7 cellular contexts compared by ENCODE assay signal in the genomic region with DNA sequence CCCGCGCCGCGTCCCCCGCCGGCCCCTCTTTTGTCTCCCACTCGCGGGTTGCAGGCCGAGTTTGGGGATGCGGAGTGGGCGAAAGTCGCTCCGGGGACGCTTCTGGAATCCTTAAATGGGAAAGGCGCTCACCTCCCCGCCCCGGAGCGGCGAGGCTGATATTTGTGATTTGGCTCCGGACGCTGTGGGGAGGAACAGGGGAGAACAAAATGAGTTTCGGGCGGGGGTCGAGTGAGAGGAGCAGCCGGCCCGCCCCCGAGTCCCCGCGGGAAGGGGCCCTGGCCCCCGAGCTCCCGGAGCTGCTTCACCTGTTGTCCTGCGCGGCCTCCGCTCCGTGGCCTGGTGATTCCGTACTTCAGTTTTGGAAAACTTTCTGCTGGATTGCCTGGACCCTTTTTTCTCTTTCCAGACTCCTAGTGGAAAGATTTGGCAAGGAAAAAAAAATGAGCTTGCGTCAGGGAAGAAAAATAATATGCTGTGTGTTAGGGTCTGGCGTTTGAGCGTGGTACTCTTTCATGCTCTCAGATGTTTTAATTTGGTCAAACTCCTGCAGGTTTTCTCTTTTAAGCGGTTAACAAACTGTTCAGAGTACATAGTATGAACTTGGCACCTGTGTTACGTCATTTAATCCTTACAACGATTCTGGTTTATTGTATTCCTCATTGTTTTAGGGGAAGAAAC. TPM values are rescaled to one million over a fixed set of nuclear protein-coding genes. Genes with fewer than 3 reads are reported as not detected.
DNase-seq lines count a peak whose midpoint lies in the region; ATAC-seq and TF ChIP-seq lines count a peak whose summit lies in the region.

No MANE protein-coding gene starts in this region.

- H2AK9ac ChIP-seq in IMR-90 (replicated peaks; ENCODE audit: low read depth, low read length, poor library complexity) = peak overlapping the region; percentile 86

- peak; percentile 65 for DNase-seq in IMR-90
- DNase-seq in activated CD4-positive, alpha-beta T cell treated with anti-CD3 and anti-CD28 coated beads for 36 hours = peak; percentile 25
- DNase-seq in endodermal cell = peak; percentile 65
- peak; percentile 56 to 62 for DNase-seq in thyroid gland
- no peak for DNase-seq in midbrain (lab: John Stamatoyannopoulos, UW)

- TF ChIP-seq RAD21 in IMR-90 (IDR thresholded peaks at IDR 0.05; ENCODE audit: low read length) = peak; percentile 39

- no peak overlapping the region for H2AK5ac ChIP-seq in IMR-90 (ENCODE audit: low read depth, low read length)

- peak overlapping the region; percentile 85 for H3K4me3 Mint-ChIP-seq in activated CD4-positive, alpha-beta T cell treated with anti-CD3 and anti-CD28 coated beads for 36 hours
- H3K4me3 Mint-ChIP-seq in endodermal cell = peak overlapping the region; percentile 93

- no peak overlapping the region for H2BK20ac ChIP-seq in IMR-90 (ENCODE audit: low read depth, low read length)

- peak overlapping the region; percentile 42 for H4K5ac ChIP-seq in IMR-90 (ENCODE audit: low read depth, low read length)

- H3K27me3 ChIP-seq in IMR-90 (ENCODE audit: control insufficient read depth, insufficient read depth, low read length) = no peaks in the 10 kb centered on the region
- H3K27me3 ChIP-seq in endodermal cell (ENCODE audit: control insufficient read depth, insufficient read depth, low read length, poor library complexity, severe bottlenecking) = no peaks in the 10 kb centered on the region
- peaks cover 4% of the 10 kb centered on the region for H3K27me3 ChIP-seq in muscle layer of duodenum (ENCODE audit: low read depth, low read length)
- H3K27me3 ChIP-seq in thyroid gland = no peaks in the 10 kb centered on the region

- peaks cover 3% of the 10 kb centered on the region for H3K36me3 Mint-ChIP-seq in activated CD4-positive, alpha-beta T cell treated with anti-CD3 and anti-CD28 coated beads for 36 hours (ENCODE audit: low read depth)
- no peaks in the 10 kb centered on the region for H3K36me3 Mint-ChIP-seq in endodermal cell (ENCODE audit: low read depth)

- H3K36me3 ChIP-seq in IMR-90 (ENCODE audit: control insufficient read depth, insufficient read depth, low read length) (no peaks in the 10 kb centered on the region), endodermal cell (ENCODE audit: control insufficient read depth, insufficient read depth, low read length) (peaks cover 4% of the 10 kb centered on the region), muscle layer of duodenum (ENCODE audit: control insufficient read depth in 1 of 2, insufficient read depth in 2 of 2, low read length in 2 of 2) (peaks cover 0 to 4% of the 10 kb centered on the region in 2 donors), thyroid gland (no peaks in the 10 kb centered on the region)

- H3K4me1 Mint-ChIP-seq in activated CD4-positive, alpha-beta T cell treated with anti-CD3 and anti-CD28 coated beads for 36 hours = peaks cover 33% of the 10 kb centered on the region
- H3K4me1 Mint-ChIP-seq in endodermal cell = peaks cover 37% of the 10 kb centered on the region

- POLR2A ChIA-PET in IMR-90 (lab: Charles Lee; ENCODE audit: unreplicated experiment) = interaction anchor here (0.5 to 0.6 kb wide), 3 partner anchors 18 to 226 kb away, joined by 3 to 19 read pairs (median 6); no protein-coding TSS in a partner anchor
- POLR2A ChIA-PET in activated CD4-positive, alpha-beta T cell treated with anti-CD3 and anti-CD28 coated beads for 36 hours (lab: Charles Lee) = interaction anchor here (0.7 kb wide), 1 partner anchor 356 kb away, joined by 3 read pairs; no protein-coding TSS in a partner anchor

- H3K4me2 ChIP-seq in IMR-90 (ENCODE audit: low read depth, low read length) = peak overlapping the region; percentile 96

- TF ChIP-seq CTCF in IMR-90 (conservative IDR thresholded peaks at IDR 0.05; ENCODE audit: low read depth, low read length) (peak; percentile 38; the same call in 1 of the 2 replicates), endodermal cell (conservative IDR thresholded peaks at IDR 0.05) (peak; percentile 52), thyroid gland (IDR thresholded peaks at IDR 0.05) (peak in 4 of 6 experiments; percentile 16 to 52 (median 32))

- H3K4ac ChIP-seq in IMR-90 (ENCODE audit: low read depth, low read length) = peak overlapping the region; percentile 49

- no TSS peak for BruUV-seq in IMR-90 (replicated peaks; lab: Mats Ljungman, UMichigan)

- peak overlapping the region; percentile 70 for H3K27ac Mint-ChIP-seq in activated CD4-positive, alpha-beta T cell treated with anti-CD3 and anti-CD28 coated beads for 36 hours
- peak overlapping the region; percentile 97 for H3K27ac Mint-ChIP-seq in endodermal cell

- intact Hi-C loops in IMR-90 (cut with micrococcal nuclease) (loop anchor here (1.0 to 5.0 kb wide), 4 partner anchors 46 to 142 kb away; no protein-coding TSS in a partner anchor), thyroid gland (cut with DNase I) (no loop called here)
- intact Hi-C loops in activated CD4-positive, alpha-beta T cell treated with anti-CD3 and anti-CD28 coated beads for 36 hours (cut with DNase I, micrococcal nuclease) = loop anchor here (2.0 to 5.0 kb wide), 3 partner anchors 340 to 745 kb away; a partner anchor contains a TSS

- peak overlapping the region; percentile 64 for H3K23ac ChIP-seq in IMR-90 (ENCODE audit: low read depth, low read length)

- peak overlapping the region; percentile 95 for H2BK5ac ChIP-seq in IMR-90 (ENCODE audit: low read depth, low read length, poor library complexity, severe bottlenecking)

- H4K20me1 ChIP-seq in IMR-90 (ENCODE audit: insufficient read depth, low read length) = peaks cover 33% of the 10 kb centered on the region

- peaks cover 2% of the 10 kb centered on the region; the same call in 1 of the 2 replicates for H3K4me1 ChIP-seq in IMR-90 (ENCODE audit: control insufficient read depth, insufficient read depth, low read length)
- H3K4me1 ChIP-seq in endodermal cell (ENCODE audit: control insufficient read depth, insufficient read depth, low read length) = no peaks in the 10 kb centered on the region
- peaks cover 0 to 22% of the 10 kb centered on the region in 2 donors for H3K4me1 ChIP-seq in muscle layer of duodenum (ENCODE audit: control insufficient read depth in 1 of 2, insufficient read depth in 2 of 2, low read length in 2 of 2)
- H3K4me1 ChIP-seq in thyroid gland = peaks cover 15 to 34% of the 10 kb centered on the region in 2 donors

- H3K27me3 Mint-ChIP-seq in activated CD4-positive, alpha-beta T cell treated with anti-CD3 and anti-CD28 coated beads for 36 hours = peaks cover 30% of the 10 kb centered on the region
- H3K27me3 Mint-ChIP-seq in endodermal cell (ENCODE audit: insufficient read depth) = no peaks in the 10 kb centered on the region

- 0 out of 2 replicates have a peak overlapping the region, but pooled peaks have one; percentile 26 for H2BK120ac ChIP-seq in IMR-90 (ENCODE audit: low read depth, low read length)

- no peaks in the 10 kb centered on the region for H3K9me3 ChIP-seq in IMR-90 (ENCODE audit: control insufficient read depth, insufficient read depth, low read length)
- no peaks in the 10 kb centered on the region for H3K9me3 ChIP-seq in endodermal cell (ENCODE audit: control insufficient read depth, low read length)
- H3K9me3 ChIP-seq in muscle layer of duodenum (ENCODE audit: control insufficient read depth in 1 of 2, low read length in 2 of 2) = no peaks in the 10 kb centered on the region
- no peaks in the 10 kb centered on the region for H3K9me3 ChIP-seq in thyroid gland

- H3K9me3 Mint-ChIP-seq in activated CD4-positive, alpha-beta T cell treated with anti-CD3 and anti-CD28 coated beads for 36 hours (ENCODE audit: low read depth) = no peaks in the 10 kb centered on the region
- no peaks in the 10 kb centered on the region for H3K9me3 Mint-ChIP-seq in endodermal cell

- H2AFZ ChIP-seq in IMR-90 (replicated peaks; ENCODE audit: low read length, poor library complexity) = peak overlapping the region; percentile 92

- peaks cover 11 to 57% of the 10 kb centered on the region in 2 experiments for H3K79me1 ChIP-seq in IMR-90 (ENCODE audit: low read depth in 1 of 2, low read length in 2 of 2)

- H3K4me3 ChIP-seq in IMR-90 (ENCODE audit: insufficient read depth, low read depth, low read length) (peak overlapping the region; percentile 99), endodermal cell (ENCODE audit: low read length) (peak overlapping the region; percentile 100), muscle layer of duodenum (ENCODE audit: low read depth in 1 of 2, low read length in 2 of 2) (peak overlapping the region; percentile 75 to 85), thyroid gland (replicated peaks in 1 of 3) (peak overlapping the region; percentile 55 to 70 (median 69))

- peak overlapping the region in 1 of 2 experiments; percentile 34; a peak in 2 of 4 replicates for H4K8ac ChIP-seq in IMR-90 (ENCODE audit: low read depth in 2 of 2, low read length in 2 of 2)

- CTCF ChIA-PET in IMR-90 (lab: Yijun Ruan, JAX) = interaction anchor here (0.6 to 1.1 kb wide), 3 partner anchors 16 to 120 kb away, joined by 4 to 5 read pairs (median 4); no protein-coding TSS in a partner anchor
- CTCF ChIA-PET in activated CD4-positive, alpha-beta T cell treated with anti-CD3 and anti-CD28 coated beads for 36 hours (lab: Charles Lee) = interaction anchor here (0.6 to 1.7 kb wide), 4 partner anchors 13 to 379 kb away, joined by 3 to 5 read pairs (median 4); no protein-coding TSS in a partner anchor

- in situ Hi-C loops in IMR-90 (cut with MboI; ENCODE audit: low sequenced_read_pairs) = no loop called here

- H3K14ac ChIP-seq in IMR-90 (replicated peaks; ENCODE audit: low read depth, low read length) = peak overlapping the region; percentile 74

- peaks cover 7% of the 10 kb centered on the region; the same call in 1 of the 2 replicates for H3K9me1 ChIP-seq in IMR-90 (ENCODE audit: insufficient read depth, low read length)

- no peak overlapping the region for H2BK15ac ChIP-seq in IMR-90 (ENCODE audit: low read depth, low read length)

- H3K27ac ChIP-seq in IMR-90 (ENCODE audit: insufficient read depth, low read length) = peak overlapping the region; percentile 94
- peak overlapping the region; percentile 86 for H3K27ac ChIP-seq in endodermal cell (ENCODE audit: low read depth, low read length)
- H3K27ac ChIP-seq in muscle layer of duodenum (ENCODE audit: low read length) = peak overlapping the region; percentile 97
- peak overlapping the region; percentile 93 to 99 (median 94) for H3K27ac ChIP-seq in thyroid gland

- TF ChIP-seq POLR2A in IMR-90 (IDR thresholded peaks at IDR 0.05; ENCODE audit: low read depth, low read length) (no peak), thyroid gland (IDR thresholded peaks at IDR 0.05) (peak in 1 of 2 donors; percentile 48)

- peak; percentile 4 for ATAC-seq in GM19035 (IDR thresholded peaks at IDR 0.05; ENCODE audit: unreplicated experiment)
- no peak for ATAC-seq in IMR-90 (ENCODE audit: low read depth)
- no peak for ATAC-seq in activated CD4-positive, alpha-beta T cell treated with anti-CD3 and anti-CD28 coated beads for 36 hours

- 0% methylated on average over 1 of the region's 42 CpGs; no CpG with 5 or more reads in 1 of the 2 experiments for WGBS in IMR-90 (ENCODE audit: extremely low coverage in 2 of 2, insufficient read length in 1 of 2), 2 experiments
- 0% methylated on average over 16 to 42 of the region's 42 CpGs for WGBS in endodermal cell (ENCODE audit: insufficient coverage in 1 of 2, insufficient read length in 1 of 2), 2 experiments
- 2 to 3% methylated on average over 29 to 32 of the region's 42 CpGs for WGBS in thyroid gland, 2 donors

- H3K9ac ChIP-seq in IMR-90 (ENCODE audit: low read depth, low read length) (peak overlapping the region; percentile 95), endodermal cell (ENCODE audit: extremely low read depth, low read length, poor library complexity, severe bottlenecking) (peak overlapping the region; percentile 92)

- peak overlapping the region; percentile 38 for H4K91ac ChIP-seq in IMR-90 (ENCODE audit: insufficient read depth, low read depth, low read length)

- H3K56ac ChIP-seq in IMR-90 (ENCODE audit: extremely low read depth, insufficient read depth, low read length) = peak overlapping the region; percentile 66

- dilution Hi-C loops in IMR-90 (cut with HindIII; ENCODE audit: low sequenced_read_pairs, unreplicated experiment) = no loop called here

- peak overlapping the region; percentile 57 for H3K18ac ChIP-seq in IMR-90 (ENCODE audit: low read depth, low read length)

RNA-seq across cellular contexts. Expression of a gene that starts 0.8 kb away (rescaled TPM):
- total RNA-seq in IMR-90 (2012; rRNA removed) (93.7 and 94.7 TPM in 2 replicates), endodermal cell (10 to 100 TPM; 69.4 to 96.4 TPM), thyroid gland (10 to 100 TPM; 72.7 to 89.5 (median 84.2) TPM)
- 13.5 and 15.9 TPM in 2 replicates for polyA plus RNA-seq in IMR-90 (2012; rRNA removed)
- polyA plus RNA-seq in IMR-90 (2012; cell fraction: cytosol; rRNA removed) = 3.4 and 4.9 TPM in 2 replicates
- 1.3 and 16.0 TPM in 2 replicates for polyA plus RNA-seq in IMR-90 (2012; cell fraction: nucleus; rRNA removed; ENCODE audit: low replicate concordance)
- total RNA-seq in activated CD4-positive, alpha-beta T cell treated with anti-CD3 and anti-CD28 coated beads for 36 hours = 1 to 10 TPM; 8.7 to 9.0 TPM
- 40.2 TPM for polyA plus RNA-seq in endodermal cell (2013, experiment 1 of 2)
- polyA plus RNA-seq in endodermal cell (2013, experiment 2 of 2) = 38.8 TPM
